In the genomic region with DNA sequence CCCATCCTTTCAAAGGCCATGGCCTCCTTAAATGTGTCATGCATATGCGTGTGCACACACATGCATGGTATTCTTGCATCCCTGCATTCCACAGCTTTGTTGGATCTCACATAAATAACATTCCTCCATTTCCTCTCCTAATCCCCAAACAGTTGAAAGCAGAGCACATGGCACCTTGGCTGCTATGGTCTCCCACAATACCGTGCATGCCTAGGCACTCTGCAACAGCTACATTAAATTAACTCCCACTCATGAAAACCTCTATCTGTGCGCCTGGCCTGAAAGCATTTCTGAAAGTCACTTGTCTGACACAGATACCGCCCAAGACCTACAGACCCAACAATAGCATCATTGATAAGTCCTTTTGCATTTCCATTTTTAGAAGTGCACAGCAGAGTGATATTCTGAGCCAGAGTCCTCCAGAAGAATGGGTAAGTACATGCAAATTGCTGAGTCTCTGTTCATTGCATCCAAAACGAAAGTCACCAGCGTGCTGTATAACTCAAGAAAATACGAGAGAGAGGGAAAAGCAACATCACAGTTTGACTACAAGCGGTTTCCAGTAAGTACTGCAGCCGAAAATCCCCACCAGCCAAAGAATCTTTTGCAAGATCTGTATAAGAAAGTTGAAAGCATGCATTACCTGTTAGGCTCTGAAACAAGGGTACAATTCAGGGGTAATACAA, we compare ENCODE assay signal across 10 cellular contexts. TPM values are rescaled to one million over a fixed set of nuclear protein-coding genes. Genes with fewer than 3 reads are reported as not detected.
A peak's percentile ranks its signal among the peaks of the same experiment; 100 is the strongest.
DNase-seq lines count a peak whose midpoint lies in the region; ATAC-seq and TF ChIP-seq lines count a peak whose summit lies in the region.
"Had no signal": no experiment of that assay in that cellular context is flagged by ENCODE, and none has a peak within 500 bp of the region (broad histone marks: within the 10 kb centered on the region; RNA-seq: fewer than 3 reads in every experiment).

No MANE protein-coding gene starts in this region.

- peak overlapping the region; percentile 32 for H3K4me3 ChIP-seq in SU-DHL-6 (ENCODE audit: insufficient read depth, low read length, poor library complexity, severe bottlenecking)

- no peak overlapping the region for H2AFZ ChIP-seq in SU-DHL-6 (ENCODE audit: low read depth, low read length, severe bottlenecking)

- H3K4me2 ChIP-seq in SU-DHL-6 (ENCODE audit: low read depth, low read length, poor library complexity, severe bottlenecking): peak overlapping the region; percentile 75

- no peaks in the 10 kb centered on the region for H4K20me1 ChIP-seq in SU-DHL-6 (ENCODE audit: low read depth, low read length)

- no peaks in the 10 kb centered on the region for H3K9me2 ChIP-seq in SU-DHL-6 (replicated peaks; ENCODE audit: insufficient read depth, low read length)

- H3K27ac ChIP-seq in SU-DHL-6 (ENCODE audit: low read depth, low read length): peak overlapping the region; percentile 99
- H3K27ac ChIP-seq: 22Rv1 had no signal

- H3K9me3 ChIP-seq in SU-DHL-6 (ENCODE audit: insufficient read depth, low read length): peaks cover 8% of the 10 kb centered on the region; the same call in 1 of the 2 replicates

- TF ChIP-seq CTCF in SU-DHL-6 (IDR thresholded peaks at IDR 0.05; ENCODE audit: insufficient read depth, low read length, poor library complexity, severe bottlenecking): no peak

- DNase-seq in NCI-H526 (lab: John Stamatoyannopoulos, UW) (peak; percentile 22 to 33), NCI-H526 treated with DMSO at 0.1 percent for 48 hours (lab: John Stamatoyannopoulos, UW) (no peak), left colon (no peak), NCI-H82 treated with DMSO at 0.1 percent for 48 hours (lab: John Stamatoyannopoulos, UW; ENCODE audit: unreplicated experiment) (no peak), NCI-H1436 treated with DMSO at 0.1 percent for 48 hours (lab: John Stamatoyannopoulos, UW) (no peak), activated gamma-delta T cell treated with Interleukin-2 at 50 U/mL for 16 hours (no peak)

- H3F3A ChIP-seq in SU-DHL-6 (ENCODE audit: insufficient read depth): peaks cover 67% of the 10 kb centered on the region

- peak overlapping the region; percentile 66 for H3K9ac ChIP-seq in SU-DHL-6 (ENCODE audit: low read length)

- peak; percentile 59 for ATAC-seq in HG02678 (IDR thresholded peaks at IDR 0.05; ENCODE audit: unreplicated experiment)
- ATAC-seq in left colon: peak; percentile 14

- H3K36me3 ChIP-seq in SU-DHL-6 (ENCODE audit: low read length): peaks cover 2% of the 10 kb centered on the region; the same call in 1 of the 2 replicates

- peaks cover 8% of the 10 kb centered on the region for H3K79me2 ChIP-seq in SU-DHL-6 (ENCODE audit: insufficient read depth, low read length)

- no peaks in the 10 kb centered on the region for H3K27me3 ChIP-seq in SU-DHL-6 (ENCODE audit: low read length)

- intact Hi-C loops in left colon (cut with DNase I, micrococcal nuclease): no loop called here

RNA-seq across cellular contexts. Expression of a gene that starts 0.4 kb away (rescaled TPM):
- total RNA-seq in left colon: 10 to 100 TPM in 1 of 2 donors, 1 to 10 TPM in 1; 1.5 to 13.7 TPM

RNA-seq across cellular contexts. Expression of a gene that starts 21.2 kb away (rescaled TPM):
- total RNA-seq in left colon: not detected
- total RNA-seq: T-helper 1 cell treated with Interleukin-12 subunit alpha and Interleukin-12 subunit beta and Interleukin-4 antibody, amounts not matched to agents 30 ng/mL and 1 ng/mL, for 36 hours had no signal

RNA-seq across cellular contexts. Expression of a gene that starts 48.8 kb away (rescaled TPM):
- not detected for total RNA-seq in left colon
- total RNA-seq: T-helper 1 cell treated with Interleukin-12 subunit alpha and Interleukin-12 subunit beta and Interleukin-4 antibody, amounts not matched to agents 30 ng/mL and 1 ng/mL, for 36 hours had no signal

RNA-seq across cellular contexts. Expression of a gene that starts 50.2 kb away (rescaled TPM):
- 1 to 10 TPM; 2.0 to 4.7 TPM for total RNA-seq in left colon

Comparison
In these comparisons a context has a peak if more than half of its experiments do, and no peak if none do; other contexts are left out.
1. DNase-seq: peak in NCI-H526 (2 of 2); none in NCI-H526 treated with DMSO at 0.1 percent for 48 hours (single experiment), left colon (0 of 2), NCI-H82 treated with DMSO at 0.1 percent for 48 hours (single experiment), NCI-H1436 treated with DMSO at 0.1 percent for 48 hours (single experiment) and activated gamma-delta T cell treated with Interleukin-2 at 50 U/mL for 16 hours (single experiment).